8 cellular contexts compared by ENCODE assay signal in the genomic region with DNA sequence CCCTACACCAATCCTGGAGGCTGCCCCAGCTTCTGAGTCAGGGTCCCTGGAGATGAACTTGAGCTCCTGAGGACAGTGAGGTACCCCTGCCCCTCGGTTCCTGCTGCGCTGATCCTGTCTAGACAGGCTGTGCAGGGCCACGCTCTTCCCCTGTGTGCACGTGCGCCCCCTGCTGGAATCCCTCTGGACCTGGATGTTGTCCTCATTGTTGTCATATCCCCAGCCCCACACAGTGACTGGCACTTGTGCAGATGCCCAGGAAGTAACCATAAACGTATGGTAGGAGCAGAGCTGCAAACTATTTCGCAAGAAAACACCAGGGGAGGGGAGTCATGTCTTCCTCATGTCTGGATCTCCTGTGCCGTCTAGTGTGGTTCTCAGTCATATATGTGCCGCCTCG.
DNase-seq lines count a peak whose midpoint lies in the region; ATAC-seq, FAIRE-seq and TF ChIP-seq lines count a peak whose summit lies in the region.

No MANE protein-coding gene starts in this region.

- H3K4me1 ChIP-seq in pancreas, result no peaks in the 10 kb centered on the region

- no peaks in the 10 kb centered on the region for H3K36me3 ChIP-seq in pancreas

- WGBS in pancreas, 2 donors, result 31 to 42% methylated on average over 10 of the region's 10 CpGs

- intact Hi-C loops in pancreas (cut with DNase I), result no loop called here

- ATAC-seq in pancreas (peak; percentile 53 to 80 (median 74)), HG02870 (IDR thresholded peaks at IDR 0.05; ENCODE audit: unreplicated experiment) (no peak), GM21576 (IDR thresholded peaks at IDR 0.05; ENCODE audit: unreplicated experiment) (no peak), GM19452 (IDR thresholded peaks at IDR 0.05; ENCODE audit: unreplicated experiment) (no peak)

- no peak overlapping the region for H3K27ac ChIP-seq in pancreas

- H3K9me3 ChIP-seq in pancreas, result no peaks in the 10 kb centered on the region

- no peak overlapping the region for H3K4me3 ChIP-seq in fibroblast of pulmonary artery (replicated peaks; ENCODE audit: low read depth, low read length)
- H3K4me3 ChIP-seq in pancreas, result no peak overlapping the region

- no peak for FAIRE-seq in pancreas (lab: Jason Lieb, UNC)

- peak; percentile 35 for DNase-seq in EL
- peak; percentile 68 for DNase-seq in NAMALWA (ENCODE audit: low spot score)
- DNase-seq in activated CD4-positive, alpha-beta T cell treated with anti-CD3 and anti-CD28 coated beads, Interleukin-2, amount 50 U/mL, for 4 hours, result peak; percentile 18 to 24
- peak; percentile 40 for DNase-seq in fibroblast of pulmonary artery (ENCODE audit: low read depth)
- DNase-seq in pancreas, result peak in 4 of 6 donors; percentile 24 to 71 (median 47)

- peak; percentile 60 for TF ChIP-seq CTCF in fibroblast of pulmonary artery (IDR thresholded peaks at IDR 0.05; ENCODE audit: low read length, missing control alignments)
- peak in 2 of 4 donors; percentile 5 to 16 for TF ChIP-seq CTCF in pancreas (IDR thresholded peaks at IDR 0.05)

- H3K27me3 ChIP-seq in pancreas, result no peaks in the 10 kb centered on the region

Comparison
In these comparisons a context has a peak if more than half of its experiments do, and no peak if none do; other contexts are left out.
1. ATAC-seq: peak in pancreas (4 of 4); none in HG02870 (single experiment), GM21576 (single experiment) and GM19452 (single experiment).
2. Peak in every context shown above with its lines, with median percentiles within 50 percentile points of each other: DNase-seq.